Comparison of ENCODE assay signal across 1 cellular context in the genomic region with DNA sequence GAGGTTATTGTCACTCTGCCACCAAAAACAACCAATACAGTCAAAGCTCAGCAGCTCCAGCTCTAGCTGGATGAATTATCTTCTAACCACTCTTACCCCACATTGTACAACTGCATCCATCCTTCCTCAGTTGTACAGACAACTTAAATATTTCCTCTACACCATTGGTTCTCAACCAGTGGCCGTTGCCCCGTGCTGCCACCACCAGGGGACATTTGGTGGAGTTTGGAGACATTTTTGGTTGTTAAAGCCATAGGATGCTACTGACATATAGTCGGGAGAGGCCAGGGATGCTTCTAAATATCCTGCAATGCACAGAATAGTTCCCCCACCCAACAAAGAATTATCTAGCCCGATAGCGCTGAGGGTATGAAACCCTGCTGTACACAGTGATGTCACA.
TF ChIP-seq lines count a peak whose summit lies in the region.

No MANE protein-coding gene starts in this region.

TF ChIP-seq in HepG2, 621 proteins besides CTCF, POLR2A, EP300 and RAD21:
- TF ChIP-seq ZNF788 (CRISPR knock-in tag; IDR thresholded peaks at IDR 0.05; ENCODE audit: borderline replicate concordance) (no peak), STAG1 (CRISPR knock-in tag; IDR thresholded peaks at IDR 0.05) (peak; percentile 23; the same call in 1 of the 2 replicates)
TF ChIP-seq in HepG2: peak in this region for 1.
